20 cellular contexts compared by ENCODE assay signal in the genomic region with DNA sequence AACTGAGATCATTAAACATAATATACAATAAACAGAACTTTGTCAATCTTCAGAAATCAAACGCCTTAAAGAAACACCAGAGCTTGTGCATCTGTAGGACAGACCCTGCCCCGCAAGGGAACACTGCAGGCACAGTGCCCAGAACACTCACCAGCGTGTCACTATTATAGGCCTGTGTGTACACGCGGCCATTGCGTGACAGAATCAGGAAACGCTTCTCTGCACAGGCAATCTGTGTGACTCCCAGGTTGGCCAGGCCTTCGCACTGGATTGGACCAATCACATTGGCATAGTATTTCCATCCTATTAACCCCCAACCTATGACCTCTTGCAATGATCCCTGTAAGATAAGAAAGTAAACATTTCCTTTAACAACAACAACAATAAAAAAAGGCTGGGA. TPM values are rescaled to one million over a fixed set of nuclear protein-coding genes. Genes with fewer than 3 reads are reported as not detected.
DNase-seq lines count a peak whose midpoint lies in the region; ATAC-seq, FAIRE-seq and TF ChIP-seq lines count a peak whose summit lies in the region.
"Had no signal": no experiment of that assay in that cellular context is flagged by ENCODE, and none has a peak within 500 bp of the region (broad histone marks: within the 10 kb centered on the region; RNA-seq: fewer than 3 reads in every experiment).

No MANE protein-coding gene starts in this region.

- intact Hi-C loops in ovary (cut with DNase I) = no loop called here
- intact Hi-C loops in Calu3 (cut with micrococcal nuclease; ENCODE audit: unreplicated experiment) = no loop called here

- peak; percentile 19 for ATAC-seq in left lobe of liver
- ATAC-seq in HG02885 (IDR thresholded peaks at IDR 0.05; ENCODE audit: poor library complexity, unreplicated experiment) = no peak

- WGBS in ovary, 3 donors = 86 to 91% (median 90%) methylated on average over 8 of the region's 8 CpGs

- H3K4me1 ChIP-seq in ovary (ENCODE audit: insufficient read depth) (no peaks in the 10 kb centered on the region), SJCRH30 (no peaks in the 10 kb centered on the region)

- H3K36me3 ChIP-seq in bronchial epithelial cell (ENCODE audit: control insufficient read depth, insufficient read depth, low read length) (peaks cover 15% of the 10 kb centered on the region), ovary (peaks cover 4% of the 10 kb centered on the region), SJCRH30 (peaks cover 37% of the 10 kb centered on the region)

- H3K27ac Mint-ChIP-seq in Calu3 (ENCODE audit: unreplicated experiment) = no peak overlapping the region
- H3K27ac Mint-ChIP-seq: B cell had no signal

- H3K4me1 Mint-ChIP-seq in Calu3 (ENCODE audit: low read depth, unreplicated experiment) = no peaks in the 10 kb centered on the region

- H3K27me3 Mint-ChIP-seq in Calu3 (ENCODE audit: unreplicated experiment) = no peaks in the 10 kb centered on the region
- H3K27me3 Mint-ChIP-seq: B cell; CD4-positive, CD25-positive, alpha-beta regulatory T cell had no signal

- H3K27ac ChIP-seq in ovary = no peak overlapping the region
- no peak overlapping the region for H3K27ac ChIP-seq in SJCRH30
- H3K27ac ChIP-seq: SJSA1 had no signal

- BruUV-seq in Calu3 (replicated peaks; lab: Mats Ljungman, UMichigan) = no TSS peak

- H3K9me3 ChIP-seq in ovary = no peaks in the 10 kb centered on the region
- no peaks in the 10 kb centered on the region for H3K9me3 ChIP-seq in SJCRH30 (replicated peaks)
- H3K9me3 ChIP-seq: SJSA1 had no signal

- H3K4me3 ChIP-seq in LNCaP clone FGC (ENCODE audit: low read depth, low read length) = no peak overlapping the region
- no peak overlapping the region for H3K4me3 ChIP-seq in bronchial epithelial cell (ENCODE audit: low read depth, low read length)
- H3K4me3 ChIP-seq in foreskin fibroblast (ENCODE audit: low read depth in 1 of 2, low read length in 2 of 2) = no peak overlapping the region
- no peak overlapping the region for H3K4me3 ChIP-seq in ovary
- no peak overlapping the region for H3K4me3 ChIP-seq in SJCRH30
- H3K4me3 ChIP-seq: SJSA1 had no signal

- DNase-seq in LNCaP clone FGC (ENCODE audit: low read depth) (peak; percentile 88), bronchial epithelial cell (ENCODE audit: low read depth) (peak; percentile 67), foreskin fibroblast (peak; percentile 53 to 60), left lobe of liver (ENCODE audit: low spot score) (no peak), ovary (no peak), Calu3 (no peak), SJCRH30 (no peak)
- DNase-seq: CD4-positive, CD25-positive, alpha-beta regulatory T cell; COR-L47; H9; NCI-H1105; NCI-H1694 treated with DMSO at 0.1 percent for 48 hours; NCI-H2227 treated with DMSO at 0.1 percent for 48 hours; NCI-H510A treated with DMSO at 0.1 percent for 48 hours; NCI-H82; RPMI8226 had no signal

- H3K36me3 Mint-ChIP-seq in Calu3 (ENCODE audit: insufficient read depth, unreplicated experiment) = no peaks in the 10 kb centered on the region

- TF ChIP-seq EP300 in ovary (IDR thresholded peaks at IDR 0.05) = no peak

- TF ChIP-seq CTCF in LNCaP clone FGC (IDR thresholded peaks at IDR 0.05; ENCODE audit: control insufficient read depth, extremely low read depth, insufficient read depth) (no peak), bronchial epithelial cell (IDR thresholded peaks at IDR 0.05; ENCODE audit: insufficient read depth, low read length, severe bottlenecking) (no peak), foreskin fibroblast (IDR thresholded peaks at IDR 0.05; ENCODE audit: low read depth, low read length) (no peak), ovary (IDR thresholded peaks at IDR 0.05) (no peak), Calu3 (IDR thresholded peaks at IDR 0.05; ENCODE audit: unreplicated experiment) (no peak)

- no peak overlapping the region for H3K4me3 Mint-ChIP-seq in Calu3 (ENCODE audit: low read depth, unreplicated experiment)
- H3K4me3 Mint-ChIP-seq: B cell; CD4-positive, CD25-positive, alpha-beta regulatory T cell; H9 had no signal

- H3K27me3 ChIP-seq in bronchial epithelial cell (ENCODE audit: control insufficient read depth, insufficient read depth, low read length) (no peaks in the 10 kb centered on the region), ovary (no peaks in the 10 kb centered on the region), SJCRH30 (no peaks in the 10 kb centered on the region)
- H3K27me3 ChIP-seq: SJSA1 had no signal

- H3K9me3 Mint-ChIP-seq in Calu3 (ENCODE audit: low read depth, unreplicated experiment) = no peaks in the 10 kb centered on the region
- H3K9me3 Mint-ChIP-seq: CD4-positive, CD25-positive, alpha-beta regulatory T cell; H9 had no signal

- FAIRE-seq in bronchial epithelial cell (lab: Jason Lieb, UNC) = no peak
- FAIRE-seq: G401.6 had no signal

- CTCF ChIA-PET in Calu3 (lab: Charles Lee) = no interaction called here

- no peak for TF ChIP-seq POLR2A in ovary (IDR thresholded peaks at IDR 0.05)

RNA-seq across cellular contexts. Expression of a gene that starts 52.9 kb away (rescaled TPM):
- total RNA-seq in bronchial epithelial cell (22.6 and 29.2 TPM in 2 replicates), left lobe of liver (31.7 TPM), ovary (10 to 100 TPM; 33.3 to 83.3 (median 58.1) TPM), Calu3 (2022) (18.0 and 19.7 TPM in 2 replicates)
- 10 to 100 TPM; 48.2 to 48.3 TPM for polyA plus RNA-seq in ovary
- 41.2 and 44.5 TPM in 2 replicates for total RNA-seq in SJCRH30 (2014; rRNA removed; shearing (Covaris generic))

Comparison
In these comparisons a context has a peak if more than half of its experiments do, and no peak if none do; other contexts are left out.
1. DNase-seq: peak in LNCaP clone FGC (single experiment), bronchial epithelial cell (single experiment) and foreskin fibroblast (2 of 2); none in left lobe of liver (single experiment), ovary (0 of 5), Calu3 (single experiment) and SJCRH30 (0 of 2).